Comparison of ENCODE assay signal across 1 cellular context in the genomic region with DNA sequence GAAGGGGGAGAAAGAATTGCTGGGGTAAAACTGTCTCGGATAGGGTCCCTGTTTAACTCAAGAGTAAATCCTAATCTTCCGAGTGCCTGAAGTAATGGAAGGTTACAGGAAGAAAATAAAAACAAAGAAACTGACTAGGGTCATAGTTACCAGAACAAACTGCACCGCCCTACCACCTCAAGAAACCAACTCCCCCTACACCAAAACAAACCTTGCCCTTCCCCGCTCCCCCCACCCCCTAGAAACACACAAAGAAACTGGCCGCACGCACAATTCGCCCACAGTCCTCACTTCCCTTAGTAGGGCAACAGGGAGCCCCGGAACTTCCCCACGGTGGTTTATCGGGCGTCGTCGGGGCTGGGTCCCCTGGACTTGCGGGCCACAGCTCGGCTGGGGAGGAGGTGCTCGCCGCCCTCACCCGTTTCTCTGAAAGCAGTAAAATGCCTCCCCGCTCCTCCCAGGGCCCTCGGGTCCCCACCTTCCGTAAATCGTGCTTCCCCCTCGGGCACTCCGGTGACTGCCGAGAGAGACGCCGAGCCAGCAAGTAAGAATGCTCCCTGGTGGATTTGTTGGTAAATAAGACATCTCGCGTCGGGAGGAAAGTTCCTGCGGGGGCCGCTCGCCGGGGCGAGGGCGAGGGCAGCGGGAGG.
A peak's percentile ranks its signal among the peaks of the same experiment; 100 is the strongest.
TF ChIP-seq lines count a peak whose summit lies in the region.

No MANE protein-coding gene starts in this region.

TF ChIP-seq in K562, 482 proteins besides CTCF, POLR2A, EP300 and RAD21 (continued from another document and continues in another):
- TF ChIP-seq, protein P1, sequence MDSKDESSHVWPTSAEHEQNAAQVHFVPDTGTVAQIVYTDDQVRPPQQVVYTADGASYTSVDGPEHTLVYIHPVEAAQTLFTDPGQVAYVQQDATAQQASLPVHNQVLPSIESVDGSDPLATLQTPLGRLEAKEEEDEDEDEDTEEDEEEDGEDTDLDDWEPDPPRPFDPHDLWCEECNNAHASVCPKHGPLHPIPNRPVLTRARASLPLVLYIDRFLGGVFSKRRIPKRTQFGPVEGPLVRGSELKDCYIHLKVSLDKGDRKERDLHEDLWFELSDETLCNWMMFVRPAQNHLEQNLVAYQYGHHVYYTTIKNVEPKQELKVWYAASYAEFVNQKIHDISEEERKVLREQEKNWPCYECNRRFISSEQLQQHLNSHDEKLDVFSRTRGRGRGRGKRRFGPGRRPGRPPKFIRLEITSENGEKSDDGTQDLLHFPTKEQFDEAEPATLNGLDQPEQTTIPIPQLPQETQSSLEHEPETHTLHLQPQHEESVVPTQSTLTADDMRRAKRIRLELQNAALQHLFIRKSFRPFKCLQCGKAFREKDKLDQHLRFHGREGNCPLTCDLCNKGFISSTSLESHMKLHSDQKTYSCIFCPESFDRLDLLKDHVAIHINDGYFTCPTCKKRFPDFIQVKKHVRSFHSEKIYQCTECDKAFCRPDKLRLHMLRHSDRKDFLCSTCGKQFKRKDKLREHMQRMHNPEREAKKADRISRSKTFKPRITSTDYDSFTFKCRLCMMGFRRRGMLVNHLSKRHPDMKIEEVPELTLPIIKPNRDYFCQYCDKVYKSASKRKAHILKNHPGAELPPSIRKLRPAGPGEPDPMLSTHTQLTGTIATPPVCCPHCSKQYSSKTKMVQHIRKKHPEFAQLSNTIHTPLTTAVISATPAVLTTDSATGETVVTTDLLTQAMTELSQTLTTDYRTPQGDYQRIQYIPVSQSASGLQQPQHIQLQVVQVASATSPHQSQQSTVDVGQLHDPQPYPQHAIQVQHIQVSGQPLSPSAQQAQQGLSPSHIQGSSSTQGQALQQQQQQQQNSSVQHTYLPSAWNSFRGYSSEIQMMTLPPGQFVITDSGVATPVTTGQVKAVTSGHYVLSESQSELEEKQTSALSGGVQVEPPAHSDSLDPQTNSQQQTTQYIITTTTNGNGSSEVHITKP (IDR thresholded peaks at IDR 0.05; ENCODE audit: partially characterized antibody) = peak; percentile 94
- TF ChIP-seq, protein P2, sequence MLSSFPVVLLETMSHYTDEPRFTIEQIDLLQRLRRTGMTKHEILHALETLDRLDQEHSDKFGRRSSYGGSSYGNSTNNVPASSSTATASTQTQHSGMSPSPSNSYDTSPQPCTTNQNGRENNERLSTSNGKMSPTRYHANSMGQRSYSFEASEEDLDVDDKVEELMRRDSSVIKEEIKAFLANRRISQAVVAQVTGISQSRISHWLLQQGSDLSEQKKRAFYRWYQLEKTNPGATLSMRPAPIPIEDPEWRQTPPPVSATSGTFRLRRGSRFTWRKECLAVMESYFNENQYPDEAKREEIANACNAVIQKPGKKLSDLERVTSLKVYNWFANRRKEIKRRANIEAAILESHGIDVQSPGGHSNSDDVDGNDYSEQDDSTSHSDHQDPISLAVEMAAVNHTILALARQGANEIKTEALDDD (IDR thresholded peaks at IDR 0.05) = peak; percentile 67
- TF ChIP-seq, protein P3, sequence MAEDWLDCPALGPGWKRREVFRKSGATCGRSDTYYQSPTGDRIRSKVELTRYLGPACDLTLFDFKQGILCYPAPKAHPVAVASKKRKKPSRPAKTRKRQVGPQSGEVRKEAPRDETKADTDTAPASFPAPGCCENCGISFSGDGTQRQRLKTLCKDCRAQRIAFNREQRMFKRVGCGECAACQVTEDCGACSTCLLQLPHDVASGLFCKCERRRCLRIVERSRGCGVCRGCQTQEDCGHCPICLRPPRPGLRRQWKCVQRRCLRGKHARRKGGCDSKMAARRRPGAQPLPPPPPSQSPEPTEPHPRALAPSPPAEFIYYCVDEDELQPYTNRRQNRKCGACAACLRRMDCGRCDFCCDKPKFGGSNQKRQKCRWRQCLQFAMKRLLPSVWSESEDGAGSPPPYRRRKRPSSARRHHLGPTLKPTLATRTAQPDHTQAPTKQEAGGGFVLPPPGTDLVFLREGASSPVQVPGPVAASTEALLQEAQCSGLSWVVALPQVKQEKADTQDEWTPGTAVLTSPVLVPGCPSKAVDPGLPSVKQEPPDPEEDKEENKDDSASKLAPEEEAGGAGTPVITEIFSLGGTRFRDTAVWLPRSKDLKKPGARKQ (CRISPR knock-in tag; IDR thresholded peaks at IDR 0.05) = no peak
- TF ChIP-seq, protein P4, sequence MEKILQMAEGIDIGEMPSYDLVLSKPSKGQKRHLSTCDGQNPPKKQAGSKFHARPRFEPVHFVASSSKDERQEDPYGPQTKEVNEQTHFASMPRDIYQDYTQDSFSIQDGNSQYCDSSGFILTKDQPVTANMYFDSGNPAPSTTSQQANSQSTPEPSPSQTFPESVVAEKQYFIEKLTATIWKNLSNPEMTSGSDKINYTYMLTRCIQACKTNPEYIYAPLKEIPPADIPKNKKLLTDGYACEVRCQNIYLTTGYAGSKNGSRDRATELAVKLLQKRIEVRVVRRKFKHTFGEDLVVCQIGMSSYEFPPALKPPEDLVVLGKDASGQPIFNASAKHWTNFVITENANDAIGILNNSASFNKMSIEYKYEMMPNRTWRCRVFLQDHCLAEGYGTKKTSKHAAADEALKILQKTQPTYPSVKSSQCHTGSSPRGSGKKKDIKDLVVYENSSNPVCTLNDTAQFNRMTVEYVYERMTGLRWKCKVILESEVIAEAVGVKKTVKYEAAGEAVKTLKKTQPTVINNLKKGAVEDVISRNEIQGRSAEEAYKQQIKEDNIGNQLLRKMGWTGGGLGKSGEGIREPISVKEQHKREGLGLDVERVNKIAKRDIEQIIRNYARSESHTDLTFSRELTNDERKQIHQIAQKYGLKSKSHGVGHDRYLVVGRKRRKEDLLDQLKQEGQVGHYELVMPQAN (IDR thresholded peaks at IDR 0.05; ENCODE audit: borderline replicate concordance) = peak; percentile 52; the same call in 1 of the 2 replicates
- TF ChIP-seq, protein P5, sequence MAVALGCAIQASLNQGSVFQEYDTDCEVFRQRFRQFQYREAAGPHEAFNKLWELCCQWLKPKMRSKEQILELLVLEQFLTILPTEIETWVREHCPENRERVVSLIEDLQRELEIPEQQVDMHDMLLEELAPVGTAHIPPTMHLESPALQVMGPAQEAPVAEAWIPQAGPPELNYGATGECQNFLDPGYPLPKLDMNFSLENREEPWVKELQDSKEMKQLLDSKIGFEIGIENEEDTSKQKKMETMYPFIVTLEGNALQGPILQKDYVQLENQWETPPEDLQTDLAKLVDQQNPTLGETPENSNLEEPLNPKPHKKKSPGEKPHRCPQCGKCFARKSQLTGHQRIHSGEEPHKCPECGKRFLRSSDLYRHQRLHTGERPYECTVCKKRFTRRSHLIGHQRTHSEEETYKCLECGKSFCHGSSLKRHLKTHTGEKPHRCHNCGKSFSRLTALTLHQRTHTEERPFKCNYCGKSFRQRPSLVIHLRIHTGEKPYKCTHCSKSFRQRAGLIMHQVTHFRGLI (CRISPR knock-in tag; IDR thresholded peaks at IDR 0.05) = 0 out of 2 replicates have a peak, but pooled peaks have one; percentile 3
- TF ChIP-seq NR2C2 (CRISPR knock-in tag; IDR thresholded peaks at IDR 0.05) = 0 out of 2 replicates have a peak, but pooled peaks have one; percentile 20
- TF ChIP-seq NR2C2 (tag; IDR thresholded peaks at IDR 0.05) = no peak
- TF ChIP-seq, protein P6, sequence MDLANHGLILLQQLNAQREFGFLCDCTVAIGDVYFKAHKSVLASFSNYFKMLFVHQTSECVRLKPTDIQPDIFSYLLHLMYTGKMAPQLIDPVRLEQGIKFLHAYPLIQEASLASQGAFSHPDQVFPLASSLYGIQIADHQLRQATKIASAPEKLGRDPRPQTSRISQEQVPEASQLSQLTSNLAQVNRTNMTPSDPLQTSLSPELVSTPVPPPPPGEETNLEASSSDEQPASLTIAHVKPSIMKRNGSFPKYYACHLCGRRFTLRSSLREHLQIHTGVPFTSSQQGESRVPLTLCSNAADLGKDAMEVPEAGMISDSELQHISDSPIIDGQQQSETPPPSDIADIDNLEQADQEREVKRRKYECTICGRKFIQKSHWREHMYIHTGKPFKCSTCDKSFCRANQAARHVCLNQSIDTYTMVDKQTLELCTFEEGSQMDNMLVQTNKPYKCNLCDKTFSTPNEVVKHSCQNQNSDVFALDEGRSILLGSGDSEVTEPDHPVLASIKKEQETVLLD (IDR thresholded peaks at IDR 0.05) = 0 out of 2 replicates have a peak, but pooled peaks have one; percentile 43
- TF ChIP-seq TRIM24 (IDR thresholded peaks at IDR 0.05) = 0 out of 4 replicates have a peak, but pooled peaks of 1 of the 2 experiments have one; percentile 10
- TF ChIP-seq BRF1 (IDR thresholded peaks at IDR 0.05; ENCODE audit: borderline replicate concordance, extremely low read depth, insufficient read length) = no peak
- peak; percentile 50; the same call in 1 of the 2 replicates for TF ChIP-seq SMARCE1 (IDR thresholded peaks at IDR 0.05)
- TF ChIP-seq, protein P7, sequence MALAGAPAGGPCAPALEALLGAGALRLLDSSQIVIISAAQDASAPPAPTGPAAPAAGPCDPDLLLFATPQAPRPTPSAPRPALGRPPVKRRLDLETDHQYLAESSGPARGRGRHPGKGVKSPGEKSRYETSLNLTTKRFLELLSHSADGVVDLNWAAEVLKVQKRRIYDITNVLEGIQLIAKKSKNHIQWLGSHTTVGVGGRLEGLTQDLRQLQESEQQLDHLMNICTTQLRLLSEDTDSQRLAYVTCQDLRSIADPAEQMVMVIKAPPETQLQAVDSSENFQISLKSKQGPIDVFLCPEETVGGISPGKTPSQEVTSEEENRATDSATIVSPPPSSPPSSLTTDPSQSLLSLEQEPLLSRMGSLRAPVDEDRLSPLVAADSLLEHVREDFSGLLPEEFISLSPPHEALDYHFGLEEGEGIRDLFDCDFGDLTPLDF (CRISPR knock-in tag; IDR thresholded peaks at IDR 0.05) = no peak
- TF ChIP-seq TAF1 (IDR thresholded peaks at IDR 0.05; ENCODE audit: control insufficient read depth, extremely low read depth, insufficient read depth, low read length, severe bottlenecking) = peak; percentile 10
- TF ChIP-seq ZNF436 (CRISPR knock-in tag; IDR thresholded peaks at IDR 0.05) = no peak
- TF ChIP-seq GABPA (tag; conservative IDR thresholded peaks at IDR 0.05; ENCODE audit: low read depth) = peak; percentile 24; the same call in 1 of the 2 replicates
- no peak for TF ChIP-seq SMAD1 (IDR thresholded peaks at IDR 0.05; ENCODE audit: low read depth, low read length, partially characterized antibody)
- peak; percentile 17; the same call in 1 of the 2 replicates for TF ChIP-seq POLR2AphosphoS5 (IDR thresholded peaks at IDR 0.05; ENCODE audit: control insufficient read depth, insufficient read depth, low read depth, low read length)
- TF ChIP-seq ZEB2 (IDR thresholded peaks at IDR 0.05) = no peak
- TF ChIP-seq SREBF2 (CRISPR knock-in tag; IDR thresholded peaks at IDR 0.05) = no peak
- TF ChIP-seq CHD1 (IDR thresholded peaks at IDR 0.05; ENCODE audit: low read length) = peak; percentile 59
- TF ChIP-seq, protein P8, sequence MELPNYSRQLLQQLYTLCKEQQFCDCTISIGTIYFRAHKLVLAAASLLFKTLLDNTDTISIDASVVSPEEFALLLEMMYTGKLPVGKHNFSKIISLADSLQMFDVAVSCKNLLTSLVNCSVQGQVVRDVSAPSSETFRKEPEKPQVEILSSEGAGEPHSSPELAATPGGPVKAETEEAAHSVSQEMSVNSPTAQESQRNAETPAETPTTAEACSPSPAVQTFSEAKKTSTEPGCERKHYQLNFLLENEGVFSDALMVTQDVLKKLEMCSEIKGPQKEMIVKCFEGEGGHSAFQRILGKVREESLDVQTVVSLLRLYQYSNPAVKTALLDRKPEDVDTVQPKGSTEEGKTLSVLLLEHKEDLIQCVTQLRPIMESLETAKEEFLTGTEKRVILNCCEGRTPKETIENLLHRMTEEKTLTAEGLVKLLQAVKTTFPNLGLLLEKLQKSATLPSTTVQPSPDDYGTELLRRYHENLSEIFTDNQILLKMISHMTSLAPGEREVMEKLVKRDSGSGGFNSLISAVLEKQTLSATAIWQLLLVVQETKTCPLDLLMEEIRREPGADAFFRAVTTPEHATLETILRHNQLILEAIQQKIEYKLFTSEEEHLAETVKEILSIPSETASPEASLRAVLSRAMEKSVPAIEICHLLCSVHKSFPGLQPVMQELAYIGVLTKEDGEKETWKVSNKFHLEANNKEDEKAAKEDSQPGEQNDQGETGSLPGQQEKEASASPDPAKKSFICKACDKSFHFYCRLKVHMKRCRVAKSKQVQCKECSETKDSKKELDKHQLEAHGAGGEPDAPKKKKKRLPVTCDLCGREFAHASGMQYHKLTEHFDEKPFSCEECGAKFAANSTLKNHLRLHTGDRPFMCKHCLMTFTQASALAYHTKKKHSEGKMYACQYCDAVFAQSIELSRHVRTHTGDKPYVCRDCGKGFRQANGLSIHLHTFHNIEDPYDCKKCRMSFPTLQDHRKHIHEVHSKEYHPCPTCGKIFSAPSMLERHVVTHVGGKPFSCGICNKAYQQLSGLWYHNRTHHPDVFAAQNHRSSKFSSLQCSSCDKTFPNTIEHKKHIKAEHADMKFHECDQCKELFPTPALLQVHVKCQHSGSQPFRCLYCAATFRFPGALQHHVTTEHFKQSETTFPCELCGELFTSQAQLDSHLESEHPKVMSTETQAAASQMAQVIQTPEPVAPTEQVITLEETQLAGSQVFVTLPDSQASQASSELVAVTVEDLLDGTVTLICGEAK (IDR thresholded peaks at IDR 0.05) = no peak
- TF ChIP-seq, protein P8 (CRISPR knock-in tag; IDR thresholded peaks at IDR 0.05) = no peak
- TF ChIP-seq, protein P9, sequence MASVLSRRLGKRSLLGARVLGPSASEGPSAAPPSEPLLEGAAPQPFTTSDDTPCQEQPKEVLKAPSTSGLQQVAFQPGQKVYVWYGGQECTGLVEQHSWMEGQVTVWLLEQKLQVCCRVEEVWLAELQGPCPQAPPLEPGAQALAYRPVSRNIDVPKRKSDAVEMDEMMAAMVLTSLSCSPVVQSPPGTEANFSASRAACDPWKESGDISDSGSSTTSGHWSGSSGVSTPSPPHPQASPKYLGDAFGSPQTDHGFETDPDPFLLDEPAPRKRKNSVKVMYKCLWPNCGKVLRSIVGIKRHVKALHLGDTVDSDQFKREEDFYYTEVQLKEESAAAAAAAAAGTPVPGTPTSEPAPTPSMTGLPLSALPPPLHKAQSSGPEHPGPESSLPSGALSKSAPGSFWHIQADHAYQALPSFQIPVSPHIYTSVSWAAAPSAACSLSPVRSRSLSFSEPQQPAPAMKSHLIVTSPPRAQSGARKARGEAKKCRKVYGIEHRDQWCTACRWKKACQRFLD (CRISPR knock-in tag; IDR thresholded peaks at IDR 0.05) = peak; percentile 25; the same call in 1 of the 2 replicates
- TF ChIP-seq NFRKB (IDR thresholded peaks at IDR 0.05; ENCODE audit: low read depth) = 0 out of 2 replicates have a peak, but pooled peaks have one; percentile 19
